In genomic region chr2:134248913-134249312, GRCh38 we compare ENCODE assay signal across 18 cellular contexts. TPM values are rescaled to one million over a fixed set of nuclear protein-coding genes. Genes with fewer than 3 reads are reported as not detected.
DNase-seq lines count a peak whose midpoint lies in the region; ATAC-seq, FAIRE-seq and TF ChIP-seq lines count a peak whose summit lies in the region.
"Had no signal": no experiment of that assay in that cellular context is flagged by ENCODE, and none has a peak within 500 bp of the region (broad histone marks: within the 10 kb centered on the region; RNA-seq: fewer than 3 reads in every experiment).

No MANE protein-coding gene starts in this region.

- no peak overlapping the region for H3K4me3 Mint-ChIP-seq in T-cell
- H3K4me3 Mint-ChIP-seq: CD14-positive monocyte, HFFc6 had no signal

- H3K4me1 ChIP-seq in right atrium auricular region (peaks cover 0 to 76% of the 10 kb centered on the region in 2 donors), left ventricle myocardium inferior (peaks cover 92% of the 10 kb centered on the region), colonic mucosa (peaks cover 10% of the 10 kb centered on the region)

- DNase-seq in Right ventricle myocardium superior (no peak), right atrium auricular region (ENCODE audit: low spot score) (no peak), T-cell (no peak), left ventricle myocardium inferior (no peak), colonic mucosa (no peak), GM19239 (ENCODE audit: insufficient read length, low spot score) (no peak), GM12891 (ENCODE audit: insufficient read length, low spot score) (no peak)
- DNase-seq: DMS79 treated with DMSO at 0.1 percent for 48 hours, GF-D8, HFFc6, KBM-7, NCI-H1092 treated with DMSO at 0.1 percent for 48 hours, NCI-H1694, NCI-H446 had no signal

- FAIRE-seq in GM19239 (lab: Jason Lieb, UNC) (no peak), GM12891 (lab: Jason Lieb, UNC) (no peak)
- FAIRE-seq: D721Med had no signal

- ATAC-seq in Right ventricle myocardium superior (ENCODE audit: poor library complexity) = peak; percentile 46
- ATAC-seq in T-cell (replicated peaks in 1 of 4) = no peak
- ATAC-seq in GM18511 (IDR thresholded peaks at IDR 0.05; ENCODE audit: unreplicated experiment) = no peak
- ATAC-seq: SK-N-SH treated with all-trans-retinoic acid at 6 μM for 48 hours had no signal

- no peak overlapping the region for H3K9ac ChIP-seq in colonic mucosa (ENCODE audit: low read depth in 2 of 2, low read length in 2 of 2)

- CTCF ChIA-PET in T-cell (lab: Charles Lee) = no interaction called here

- no peaks in the 10 kb centered on the region for H3K27me3 Mint-ChIP-seq in T-cell

- no peak for TF ChIP-seq POLR2A in GM12891 (IDR thresholded peaks at IDR 0.05; ENCODE audit: low read depth, low read length)

- H3K9me3 ChIP-seq in right atrium auricular region = no peaks in the 10 kb centered on the region
- no peaks in the 10 kb centered on the region for H3K9me3 ChIP-seq in left ventricle myocardium inferior (replicated peaks)
- no peaks in the 10 kb centered on the region for H3K9me3 ChIP-seq in colonic mucosa

- POLR2A ChIA-PET in T-cell (lab: Charles Lee) = no interaction called here

- H3K4me1 Mint-ChIP-seq in T-cell = peaks cover 97 to 100% (median 98%) of the 10 kb centered on the region in 3 donors

- no peak overlapping the region for H3K4me3 ChIP-seq in right atrium auricular region
- H3K4me3 ChIP-seq in left ventricle myocardium inferior = no peak overlapping the region
- H3K4me3 ChIP-seq in colonic mucosa = no peak overlapping the region

- peaks cover 14% of the 10 kb centered on the region for H3K36me3 Mint-ChIP-seq in T-cell

- no peaks in the 10 kb centered on the region for H3K27me3 ChIP-seq in right atrium auricular region
- no peaks in the 10 kb centered on the region for H3K27me3 ChIP-seq in left ventricle myocardium inferior (ENCODE audit: low read depth)
- H3K27me3 ChIP-seq in colonic mucosa = no peaks in the 10 kb centered on the region

- H3K9me3 Mint-ChIP-seq in T-cell = no peaks in the 10 kb centered on the region
- H3K9me3 Mint-ChIP-seq: CD14-positive monocyte, HFFc6 had no signal

- H3K27ac Mint-ChIP-seq in T-cell = peak overlapping the region; percentile 47 to 63
- H3K27ac Mint-ChIP-seq: HFFc6 had no signal

- no peak overlapping the region for H3K27ac ChIP-seq in right atrium auricular region
- peak overlapping the region; percentile 35 for H3K27ac ChIP-seq in left ventricle myocardium inferior (replicated peaks)
- no peak overlapping the region for H3K27ac ChIP-seq in colonic mucosa

- TF ChIP-seq CTCF in right atrium auricular region (IDR thresholded peaks at IDR 0.05) (no peak), left ventricle myocardium inferior (IDR thresholded peaks at IDR 0.05; ENCODE audit: borderline replicate concordance) (no peak), colonic mucosa (IDR thresholded peaks at IDR 0.05) (no peak)

- H3K36me3 ChIP-seq in right atrium auricular region = no peaks in the 10 kb centered on the region
- H3K36me3 ChIP-seq in left ventricle myocardium inferior = no peaks in the 10 kb centered on the region
- no peaks in the 10 kb centered on the region for H3K36me3 ChIP-seq in colonic mucosa

- intact Hi-C loops in Right ventricle myocardium superior (cut with DNase I) (no loop called here), left ventricle myocardium inferior (cut with micrococcal nuclease) (loop anchor here (10.0 kb wide), 2 partner anchors 134 to 166 kb away; no protein-coding TSS in a partner anchor), colonic mucosa (cut with DNase I) (loop anchor here (5.0 to 10.0 kb wide), 2 partner anchors 132 to 156 kb away; no protein-coding TSS in a partner anchor)

TF ChIP-seq in GM12891, 5 proteins besides CTCF, POLR2A, EP300 and RAD21:
- TF ChIP-seq TAF1 (IDR thresholded peaks at IDR 0.05; ENCODE audit: low read depth, low read length) (no peak), POU2F2 (IDR thresholded peaks at IDR 0.05; ENCODE audit: low read depth, low read length) (no peak), PAX5 (IDR thresholded peaks at IDR 0.05; ENCODE audit: insufficient read depth, low read length, severe bottlenecking) (no peak), POLR2AphosphoS5 (IDR thresholded peaks at IDR 0.05; ENCODE audit: low read depth, low read length) (no peak), SPI1 (IDR thresholded peaks at IDR 0.05; ENCODE audit: low read depth, low read length) (no peak)
TF ChIP-seq in GM12891: peak in this region for 0.

RNA-seq across cellular contexts. Expression of gene MGAT5, which starts 5.0 kb away (rescaled TPM):
- total RNA-seq in Right ventricle myocardium superior (82.8 TPM), right atrium auricular region (10 to 100 TPM; 56.9 to 91.0 TPM), T-cell (10 to 100 TPM; 61.1 to 94.9 (median 81.8) TPM), left ventricle myocardium inferior (98.7 TPM), colonic mucosa (10 to 100 TPM; 61.7 to 63.2 TPM)
- polyA plus RNA-seq in GM12891 (2012; ENCODE audit: low read depth, missing spikeins) = 27.6 TPM
